In genomic region chr11:123302751-123303195, GRCh38 we compare ENCODE assay signal across 8 cellular contexts.
A peak's percentile ranks its signal among the peaks of the same experiment; 100 is the strongest.
DNase-seq lines count a peak whose midpoint lies in the region; ATAC-seq and TF ChIP-seq lines count a peak whose summit lies in the region.

No MANE protein-coding gene starts in this region.

- no peaks in the 10 kb centered on the region for H3K36me3 Mint-ChIP-seq in activated CD8-positive, alpha-beta T cell treated with anti-CD3 and anti-CD28 coated beads for 36 hours (ENCODE audit: low read depth)
- no peaks in the 10 kb centered on the region for H3K36me3 Mint-ChIP-seq in nephron (ENCODE audit: low read depth)

- peak overlapping the region; percentile 55 for H3K4me3 Mint-ChIP-seq in activated CD8-positive, alpha-beta T cell treated with anti-CD3 and anti-CD28 coated beads for 36 hours
- H3K4me3 Mint-ChIP-seq in nephron = peak overlapping the region in 2 of 3 experiments; percentile 28 to 39

- TF ChIP-seq CTCF in GM13977 (IDR thresholded peaks at IDR 0.05; ENCODE audit: extremely low read depth, insufficient read depth, missing control alignments) (no peak), nephron (IDR thresholded peaks at IDR 0.05; ENCODE audit: unreplicated experiment in 3 of 3) (peak in 1 of 3 experiments; percentile 11)
- no peak for TF ChIP-seq CTCF in activated CD8-positive, alpha-beta T cell treated with anti-CD3 and anti-CD28 coated beads for 36 hours (IDR thresholded peaks at IDR 0.05)

- H3K9me3 Mint-ChIP-seq in activated CD8-positive, alpha-beta T cell treated with anti-CD3 and anti-CD28 coated beads for 36 hours = no peaks in the 10 kb centered on the region
- H3K9me3 Mint-ChIP-seq in nephron = no peaks in the 10 kb centered on the region

- peaks cover 37% of the 10 kb centered on the region for H3K4me1 Mint-ChIP-seq in activated CD8-positive, alpha-beta T cell treated with anti-CD3 and anti-CD28 coated beads for 36 hours (ENCODE audit: low read depth)
- H3K4me1 Mint-ChIP-seq in nephron = peaks cover 22% of the 10 kb centered on the region

- peak; percentile 52 for ATAC-seq in HG02885 (IDR thresholded peaks at IDR 0.05; ENCODE audit: poor library complexity, unreplicated experiment)
- ATAC-seq in activated CD8-positive, alpha-beta T cell treated with anti-CD3 and anti-CD28 coated beads for 36 hours = peak; percentile 73
- ATAC-seq in HG03342 (IDR thresholded peaks at IDR 0.05; ENCODE audit: unreplicated experiment) = no peak

- in situ Hi-C loops in GM13977 (cut with MboI; ENCODE audit: low pct_unique_long_range_greater_than_20kb, low sequenced_read_pairs, unreplicated experiment) = loop anchor here (25.0 kb wide), 1 partner anchor 185 kb away; no protein-coding TSS in a partner anchor

- DNase-seq in GM13977 (ENCODE audit: low spot score) (peak; percentile 72), GDM1 (lab: John Stamatoyannopoulos, UW) (no peak), inferior parietal cortex (ENCODE audit: extremely low spot score) (no peak)
- peak; percentile 60 for DNase-seq in activated CD8-positive, alpha-beta T cell treated with anti-CD3 and anti-CD28 coated beads for 36 hours
- DNase-seq in central memory CD4-positive, alpha-beta T cell = no peak

- peak overlapping the region; percentile 81 for H3K27ac Mint-ChIP-seq in activated CD8-positive, alpha-beta T cell treated with anti-CD3 and anti-CD28 coated beads for 36 hours
- H3K27ac Mint-ChIP-seq in nephron = no peak overlapping the region

- H3K27me3 Mint-ChIP-seq in activated CD8-positive, alpha-beta T cell treated with anti-CD3 and anti-CD28 coated beads for 36 hours = peaks cover 18% of the 10 kb centered on the region
- H3K27me3 Mint-ChIP-seq in nephron (ENCODE audit: low read depth) = peaks cover 53% of the 10 kb centered on the region

- POLR2A ChIA-PET in activated CD8-positive, alpha-beta T cell treated with anti-CD3 and anti-CD28 coated beads for 36 hours (lab: Charles Lee) = no interaction called here

- CTCF ChIA-PET in activated CD8-positive, alpha-beta T cell treated with anti-CD3 and anti-CD28 coated beads for 36 hours (lab: Charles Lee) = interaction anchor here (1.0 to 5.7 kb wide), 9 partner anchors 36 to 176 kb away, joined by 3 to 54 read pairs (median 9); no protein-coding TSS in a partner anchor

- intact Hi-C loops in activated CD8-positive, alpha-beta T cell treated with anti-CD3 and anti-CD28 coated beads for 36 hours (cut with micrococcal nuclease) = loop anchor here (1.0 to 5.0 kb wide), 4 partner anchors 55 to 176 kb away; no protein-coding TSS in a partner anchor

Comparison
In these comparisons a context has a peak if more than half of its experiments do, and no peak if none do; other contexts are left out.
1. DNase-seq: peak in GM13977 (single experiment) and activated CD8-positive, alpha-beta T cell treated with anti-CD3 and anti-CD28 coated beads for 36 hours (single experiment); none in GDM1 (single experiment), inferior parietal cortex (single experiment) and central memory CD4-positive, alpha-beta T cell (single experiment).